In genomic region chr17:9755083-9755482, GRCh38 we compare ENCODE assay signal across 21 cellular contexts. TPM values are rescaled to one million over a fixed set of nuclear protein-coding genes. Genes with fewer than 3 reads are reported as not detected.
"Had no signal": no experiment of that assay in that cellular context is flagged by ENCODE, and none has a peak within 500 bp of the region (broad histone marks: within the 10 kb centered on the region; RNA-seq: fewer than 3 reads in every experiment).

No MANE protein-coding gene starts in this region.

- H3K4me3 ChIP-seq: body of pancreas, colonic mucosa, esophagus squamous epithelium had no signal

- H3K4me1 ChIP-seq: body of pancreas, colonic mucosa, esophagus squamous epithelium had no signal

- H3K9me3 Mint-ChIP-seq: activated CD8-positive, alpha-beta T cell treated with anti-CD3 and anti-CD28 coated beads for 36 hours; activated T-cell treated with anti-CD3 and anti-CD28 coated beads, Interleukin-2, amount 50 U/mL, for 72 hours; natural killer cell treated with Interleukin-12 subunit alpha and Interleukin-12 subunit beta and Interleukin-15 and Interleukin-18, amount 100 ng/mL, for 72 hours; WTC11 had no signal

- H3K4me1 Mint-ChIP-seq: stimulated activated memory B cell treated with anti-CD40 and anti-IgM and Interleukin-4, amounts not matched to agents 10 μg/mL and 1 μg/mL and 100 μg/mL, for 72 hours; WTC11 had no signal

- DNase-seq: activated CD4-positive, alpha-beta T cell treated with anti-CD3 and anti-CD28 coated beads for 4 hours; activated CD8-positive, alpha-beta memory T cell treated with anti-CD3 and anti-CD28 coated beads, Interleukin-2, amount 50 U/mL, for 4 hours; activated CD8-positive, alpha-beta T cell treated with anti-CD3 and anti-CD28 coated beads for 36 hours; activated gamma-delta T cell; activated T-cell treated with anti-CD3 and anti-CD28 coated beads, Interleukin-2, amount 50 U/mL, for 72 hours; amniotic stem cell; body of pancreas; central memory CD4-positive, alpha-beta T cell; colonic mucosa; esophagus squamous epithelium; foreskin melanocyte; kidney glomerular epithelial cell; mesenchymal stem cell; retina; stimulated activated CD4-positive, alpha-beta T cell treated with anti-CD3 and anti-CD28 coated beads, Interleukin-2, amount 100 ng/mL, for 48 hours had no signal

- H3K9me3 ChIP-seq: body of pancreas, colonic mucosa, esophagus squamous epithelium had no signal

- H3K27ac Mint-ChIP-seq: activated CD8-positive, alpha-beta T cell treated with anti-CD3 and anti-CD28 coated beads for 36 hours; activated naive CD8-positive, alpha-beta T cell; activated T-cell treated with anti-CD3 and anti-CD28 coated beads, Interleukin-2, amount 50 U/mL, for 72 hours; natural killer cell treated with Interleukin-12 subunit alpha and Interleukin-12 subunit beta and Interleukin-15 and Interleukin-18, amount 100 ng/mL, for 72 hours; stimulated activated memory B cell treated with anti-CD40 and anti-IgM and Interleukin-4, amounts not matched to agents 10 μg/mL and 1 μg/mL and 100 μg/mL, for 72 hours; WTC11 had no signal

- H3K4me3 Mint-ChIP-seq: activated CD8-positive, alpha-beta T cell treated with anti-CD3 and anti-CD28 coated beads for 36 hours; activated naive CD8-positive, alpha-beta T cell; activated T-cell treated with anti-CD3 and anti-CD28 coated beads, Interleukin-2, amount 50 U/mL, for 72 hours; natural killer cell treated with Interleukin-12 subunit alpha and Interleukin-12 subunit beta and Interleukin-15 and Interleukin-18, amount 100 ng/mL, for 72 hours; stimulated activated memory B cell treated with anti-CD40 and anti-IgM and Interleukin-4, amounts not matched to agents 10 μg/mL and 1 μg/mL and 100 μg/mL, for 72 hours; WTC11 had no signal

- ATAC-seq: activated CD8-positive, alpha-beta T cell treated with anti-CD3 and anti-CD28 coated beads for 36 hours; activated T-cell treated with anti-CD3 and anti-CD28 coated beads, Interleukin-2, amount 50 U/mL, for 72 hours; body of pancreas; natural killer cell treated with Interleukin-12 subunit alpha and Interleukin-12 subunit beta and Interleukin-15 and Interleukin-18, amount 100 ng/mL, for 72 hours; stimulated activated memory B cell treated with anti-CD40 and anti-IgM and Interleukin-4, amounts not matched to agents 10 μg/mL and 1 μg/mL and 100 μg/mL, for 72 hours; WTC11 had no signal

- H3K27me3 ChIP-seq: body of pancreas, colonic mucosa had no signal

- H3K36me3 Mint-ChIP-seq: activated naive CD8-positive, alpha-beta T cell; natural killer cell treated with Interleukin-12 subunit alpha and Interleukin-12 subunit beta and Interleukin-15 and Interleukin-18, amount 100 ng/mL, for 72 hours; stimulated activated memory B cell treated with anti-CD40 and anti-IgM and Interleukin-4, amounts not matched to agents 10 μg/mL and 1 μg/mL and 100 μg/mL, for 72 hours; WTC11 had no signal

- H3K36me3 ChIP-seq: colonic mucosa, esophagus squamous epithelium had no signal

- H3K27ac ChIP-seq: body of pancreas, colonic mucosa, esophagus squamous epithelium had no signal

- FAIRE-seq: endothelial cell of umbilical vein, TTC549 had no signal

RNA-seq across cellular contexts. Expression of gene DHRS7C, which starts 36.3 kb away (rescaled TPM):
- total RNA-seq: activated CD8-positive, alpha-beta T cell treated with anti-CD3 and anti-CD28 coated beads for 36 hours; activated T-cell treated with anti-CD3 and anti-CD28 coated beads, Interleukin-2, amount 50 U/mL, for 72 hours; body of pancreas; endothelial cell of umbilical vein; esophagus squamous epithelium; natural killer cell treated with Interleukin-12 subunit alpha and Interleukin-12 subunit beta and Interleukin-15 and Interleukin-18, amount 100 ng/mL, for 72 hours; WTC11 had no signal
- polyA plus RNA-seq: endothelial cell of umbilical vein had no signal
